Comparison of ENCODE assay signal across 16 cellular contexts in genomic region chr14:22600027-22600426, GRCh38. TPM values are rescaled to one million over a fixed set of nuclear protein-coding genes. Genes with fewer than 3 reads are reported as not detected.
DNase-seq lines count a peak whose midpoint lies in the region; ATAC-seq, FAIRE-seq and TF ChIP-seq lines count a peak whose summit lies in the region.
"Had no signal": no experiment of that assay in that cellular context is flagged by ENCODE, and none has a peak within 500 bp of the region (broad histone marks: within the 10 kb centered on the region; RNA-seq: fewer than 3 reads in every experiment).

No MANE protein-coding gene starts in this region.

- no peak for FAIRE-seq in frontal cortex (lab: Jason Lieb, UNC)

- peaks cover 18 to 46% (median 35%) of the 10 kb centered on the region in 10 experiments for H3K4me1 ChIP-seq in BLaER1 treated with 17β-estradiol and CSF1 and Interleukin-3, amounts not matched to agents 10 nM and 100 nM
- peaks cover 16% of the 10 kb centered on the region for H3K4me1 ChIP-seq in HUES48 (ENCODE audit: control insufficient read depth, insufficient read depth, low read length)
- H3K4me1 ChIP-seq in ascending aorta = peaks cover 6 to 13% of the 10 kb centered on the region in 2 donors

- H3K4me3 ChIP-seq in BLaER1 treated with 17β-estradiol and CSF1 and Interleukin-3, amounts not matched to agents 10 nM and 100 nM = peak overlapping the region in 2 of 10 experiments; percentile 73 to 74; a peak in 1 of 20 replicates
- H3K4me3 ChIP-seq in HUES48 (ENCODE audit: low read depth, low read length) = peak overlapping the region; percentile 94; the same call in 1 of the 2 replicates
- H3K4me3 ChIP-seq in ascending aorta = peak overlapping the region; percentile 76 to 89
- H3K4me3 ChIP-seq: mucosa of descending colon had no signal

- peaks cover 43 to 44% of the 10 kb centered on the region in 2 donors for H3K4me1 Mint-ChIP-seq in natural killer cell

- DNase-seq in ascending aorta (ENCODE audit: low spot score in 2 of 2) (no peak), natural killer cell (no peak), frontal cortex (ENCODE audit: low spot score in 2 of 2) (no peak)
- DNase-seq: activated CD4-positive, CD25-positive, alpha-beta regulatory T cell treated with anti-CD3 and anti-CD28 coated beads, Interleukin-2, amount 50 U/mL, for 72 hours; activated T-cell treated with anti-CD3 and anti-CD28 coated beads, Interleukin-2, amount 50 U/mL, for 4 hours; foreskin melanocyte; GF-D8; H9; mucosa of descending colon had no signal

- H3K27me3 Mint-ChIP-seq in natural killer cell (ENCODE audit: low read depth in 2 of 2) = peaks cover 4 to 7% of the 10 kb centered on the region in 2 donors
- H3K27me3 Mint-ChIP-seq: stimulated activated naive CD8-positive, alpha-beta T cell treated with anti-CD3 and anti-CD28 coated beads, Interleukin-15, Interleukin-2, amounts not matched to agents 100 ng/mL and 50 ng/mL, for 24 hours had no signal

- peaks cover 2% of the 10 kb centered on the region for H3K36me3 Mint-ChIP-seq in natural killer cell

- peaks cover 23 to 37% (median 31%) of the 10 kb centered on the region in 11 experiments; a peak in 21 of 22 replicates for H3K36me3 ChIP-seq in BLaER1 treated with 17β-estradiol and CSF1 and Interleukin-3, amounts not matched to agents 10 nM and 100 nM
- H3K36me3 ChIP-seq in HUES48 (ENCODE audit: control insufficient read depth, insufficient read depth, low read length) (peaks cover 45% of the 10 kb centered on the region), ascending aorta (peaks cover 37 to 38% of the 10 kb centered on the region in 2 donors)

- H3K9me3 ChIP-seq in BLaER1 treated with 17β-estradiol and CSF1 and Interleukin-3, amounts not matched to agents 10 nM and 100 nM (replicated peaks in 1 of 11) = peaks cover 0 to 9% (median 0%) of the 10 kb centered on the region in 11 experiments; a peak in 2 of 22 replicates
- H3K9me3 ChIP-seq in HUES48 (ENCODE audit: control insufficient read depth, insufficient read depth, low read length) (no peaks in the 10 kb centered on the region), ascending aorta (no peaks in the 10 kb centered on the region)
- H3K9me3 ChIP-seq: mucosa of descending colon had no signal

- TF ChIP-seq CTCF in ascending aorta (IDR thresholded peaks at IDR 0.05) (no peak), natural killer cell (IDR thresholded peaks at IDR 0.05) (no peak)

- H3K27ac ChIP-seq in BLaER1 treated with 17β-estradiol and CSF1 and Interleukin-3, amounts not matched to agents 10 nM and 100 nM = peak overlapping the region in 1 of 11 experiments; percentile 73; a peak in 1 of 22 replicates
- no peak overlapping the region for H3K27ac ChIP-seq in HUES48 (ENCODE audit: low read depth, low read length)
- no peak overlapping the region for H3K27ac ChIP-seq in ascending aorta

- peak overlapping the region in 4 of 11 experiments; percentile 20 to 83 (median 81); a peak in 5 of 22 replicates for H3K9ac ChIP-seq in BLaER1 treated with 17β-estradiol and CSF1 and Interleukin-3, amounts not matched to agents 10 nM and 100 nM
- H3K9ac ChIP-seq in HUES48 (ENCODE audit: low read depth, low read length) = no peak overlapping the region

- no peaks in the 10 kb centered on the region; a peak in 3 of 22 replicates for H3K27me3 ChIP-seq in BLaER1 treated with 17β-estradiol and CSF1 and Interleukin-3, amounts not matched to agents 10 nM and 100 nM
- H3K27me3 ChIP-seq in HUES48 (ENCODE audit: control insufficient read depth, insufficient read depth, low read length) (no peaks in the 10 kb centered on the region), ascending aorta (no peaks in the 10 kb centered on the region)

- no peaks in the 10 kb centered on the region for H3K9me3 Mint-ChIP-seq in natural killer cell
- H3K9me3 Mint-ChIP-seq: activated T-cell treated with anti-CD3 and anti-CD28 coated beads, Interleukin-2, amount 50 U/mL, for 4 hours; H9; stimulated activated naive CD8-positive, alpha-beta T cell treated with anti-CD3 and anti-CD28 coated beads, Interleukin-15, Interleukin-2, amounts not matched to agents 100 ng/mL and 50 ng/mL, for 24 hours had no signal

- H3K27ac Mint-ChIP-seq in natural killer cell = peak overlapping the region; percentile 11 to 96

- peaks cover 0 to 12% (median 0%) of the 10 kb centered on the region in 11 experiments; a peak in 2 of 22 replicates for H4K20me1 ChIP-seq in BLaER1 treated with 17β-estradiol and CSF1 and Interleukin-3, amounts not matched to agents 10 nM and 100 nM

- intact Hi-C loops in ascending aorta (cut with DNase I) = no loop called here
- intact Hi-C loops in natural killer cell (cut with micrococcal nuclease) = no loop called here

- H3K4me2 ChIP-seq in BLaER1 treated with 17β-estradiol and CSF1 and Interleukin-3, amounts not matched to agents 10 nM and 100 nM = peak overlapping the region; percentile 83 to 98 (median 94)

- H3K4me3 Mint-ChIP-seq in natural killer cell = peak overlapping the region; percentile 97

- ATAC-seq in natural killer cell (no peak), GM18520 (IDR thresholded peaks at IDR 0.05; ENCODE audit: unreplicated experiment) (no peak), GM21786 (IDR thresholded peaks at IDR 0.05; ENCODE audit: unreplicated experiment) (no peak), GM18868 (IDR thresholded peaks at IDR 0.05; ENCODE audit: unreplicated experiment) (no peak)
- ATAC-seq: activated T-cell treated with anti-CD3 and anti-CD28 coated beads, Interleukin-2, amount 50 U/mL, for 4 hours; mucosa of descending colon had no signal

RNA-seq across cellular contexts. Expression of gene ABHD4, which starts 1.9 kb away (rescaled TPM):
- total RNA-seq in ascending aorta (33.5 TPM), natural killer cell (10 to 100 TPM; 29.7 to 39.3 (median 30.2) TPM), frontal cortex (2.4 TPM)

RNA-seq across cellular contexts. Expression of gene DAD1, which starts 11.0 kb away (rescaled TPM):
- total RNA-seq in ascending aorta = 186 TPM
- 10 to 100 TPM; 79.5 to 97.9 (median 92.8) TPM for total RNA-seq in natural killer cell
- 89.7 TPM for total RNA-seq in frontal cortex

RNA-seq across cellular contexts. Expression of gene OR6J1, which starts 44.1 kb away (rescaled TPM):
- total RNA-seq in ascending aorta = not detected
- total RNA-seq in natural killer cell = not detected
- total RNA-seq in frontal cortex = not detected
- total RNA-seq: activated T-cell treated with anti-CD3 and anti-CD28 coated beads, Interleukin-2, amount 50 U/mL, for 4 hours; H9; MCF 10A; mucosa of descending colon had no signal
